Comparison of ENCODE assay signal across 1 cellular context in the genomic region with DNA sequence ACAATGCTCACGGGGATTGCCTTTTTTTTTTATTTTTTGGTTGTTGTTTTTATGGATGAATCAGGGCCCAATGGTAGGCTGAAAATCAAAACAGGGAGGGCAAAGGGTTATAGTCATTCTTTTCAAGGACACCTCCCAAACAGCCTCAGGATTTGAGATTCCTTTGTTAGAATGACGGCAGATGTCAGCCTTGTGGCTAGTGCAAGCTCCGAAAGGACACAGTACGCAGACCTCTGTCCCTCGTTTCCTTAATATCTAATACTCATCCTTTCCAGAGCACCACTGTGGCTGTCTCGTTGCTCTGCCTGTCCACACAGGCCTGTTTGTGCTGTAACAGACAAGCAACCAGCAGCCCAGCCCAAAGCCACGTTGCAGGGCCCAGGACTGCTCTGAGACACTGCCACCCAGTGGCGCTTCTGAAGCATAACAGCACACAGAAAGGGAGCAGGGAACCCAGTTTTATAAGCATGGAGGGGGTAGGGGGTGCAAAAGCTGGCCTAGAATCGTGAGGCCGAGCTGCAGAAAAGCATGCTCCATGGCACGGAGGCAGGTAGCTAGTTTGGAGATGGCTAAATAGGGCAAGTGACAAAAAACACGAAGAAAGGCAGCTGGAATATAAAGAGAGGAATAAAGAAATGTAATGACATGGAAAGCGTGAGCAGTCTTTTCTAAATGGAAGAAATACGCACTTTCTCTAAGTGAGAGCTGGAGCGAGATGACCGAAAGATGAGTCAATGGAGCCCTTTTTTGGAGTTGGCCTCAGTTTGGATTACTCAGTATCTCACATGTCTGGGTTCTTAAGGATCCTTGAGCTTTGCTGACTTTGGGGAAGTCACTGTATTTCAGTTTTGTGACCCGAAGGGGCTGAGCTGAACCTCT.
TF ChIP-seq lines count a peak whose summit lies in the region.

No MANE protein-coding gene starts in this region.

TF ChIP-seq in HepG2, 621 proteins besides CTCF, POLR2A, EP300 and RAD21 (continued from another document and continues in another):
- TF ChIP-seq, protein P1, sequence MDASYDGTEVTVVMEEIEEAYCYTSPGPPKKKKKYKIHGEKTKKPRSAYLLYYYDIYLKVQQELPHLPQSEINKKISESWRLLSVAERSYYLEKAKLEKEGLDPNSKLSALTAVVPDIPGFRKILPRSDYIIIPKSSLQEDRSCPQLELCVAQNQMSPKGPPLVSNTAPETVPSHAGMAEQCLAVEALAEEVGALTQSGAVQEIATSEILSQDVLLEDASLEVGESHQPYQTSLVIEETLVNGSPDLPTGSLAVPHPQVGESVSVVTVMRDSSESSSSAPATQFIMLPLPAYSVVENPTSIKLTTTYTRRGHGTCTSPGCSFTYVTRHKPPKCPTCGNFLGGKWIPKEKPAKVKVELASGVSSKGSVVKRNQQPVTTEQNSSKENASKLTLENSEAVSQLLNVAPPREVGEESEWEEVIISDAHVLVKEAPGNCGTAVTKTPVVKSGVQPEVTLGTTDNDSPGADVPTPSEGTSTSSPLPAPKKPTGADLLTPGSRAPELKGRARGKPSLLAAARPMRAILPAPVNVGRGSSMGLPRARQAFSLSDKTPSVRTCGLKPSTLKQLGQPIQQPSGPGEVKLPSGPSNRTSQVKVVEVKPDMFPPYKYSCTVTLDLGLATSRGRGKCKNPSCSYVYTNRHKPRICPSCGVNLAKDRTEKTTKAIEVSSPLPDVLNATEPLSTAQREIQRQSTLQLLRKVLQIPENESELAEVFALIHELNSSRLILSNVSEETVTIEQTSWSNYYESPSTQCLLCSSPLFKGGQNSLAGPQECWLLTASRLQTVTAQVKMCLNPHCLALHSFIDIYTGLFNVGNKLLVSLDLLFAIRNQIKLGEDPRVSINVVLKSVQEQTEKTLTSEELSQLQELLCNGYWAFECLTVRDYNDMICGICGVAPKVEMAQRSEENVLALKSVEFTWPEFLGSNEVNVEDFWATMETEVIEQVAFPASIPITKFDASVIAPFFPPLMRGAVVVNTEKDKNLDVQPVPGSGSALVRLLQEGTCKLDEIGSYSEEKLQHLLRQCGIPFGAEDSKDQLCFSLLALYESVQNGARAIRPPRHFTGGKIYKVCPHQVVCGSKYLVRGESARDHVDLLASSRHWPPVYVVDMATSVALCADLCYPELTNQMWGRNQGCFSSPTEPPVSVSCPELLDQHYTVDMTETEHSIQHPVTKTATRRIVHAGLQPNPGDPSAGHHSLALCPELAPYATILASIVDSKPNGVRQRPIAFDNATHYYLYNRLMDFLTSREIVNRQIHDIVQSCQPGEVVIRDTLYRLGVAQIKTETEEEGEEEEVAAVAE (CRISPR knock-in tag; IDR thresholded peaks at IDR 0.05; ENCODE audit: borderline replicate concordance), result peak; percentile 38; the same call in 1 of the 2 replicates
- TF ChIP-seq PHF5A (CRISPR knock-in tag; IDR thresholded peaks at IDR 0.05; ENCODE audit: low read depth, unreplicated experiment) (peak; percentile 58), TCF7 (IDR thresholded peaks at IDR 0.05; ENCODE audit: low read depth) (no peak), ZSCAN9 (CRISPR knock-in tag; IDR thresholded peaks at IDR 0.05; ENCODE audit: borderline replicate concordance) (0 out of 2 replicates have a peak, but pooled peaks have one; percentile 41), THAP11 (CRISPR knock-in tag; IDR thresholded peaks at IDR 0.05) (0 out of 2 replicates have a peak, but pooled peaks have one; percentile 35), ZNF331 (CRISPR knock-in tag; IDR thresholded peaks at IDR 0.05) (peak; percentile 97), SMC3 (IDR thresholded peaks at IDR 0.05; ENCODE audit: low read length) (peak; percentile 78), CEBPG (CRISPR knock-in tag; IDR thresholded peaks at IDR 0.05) (peak; percentile 55), SOX6 (IDR thresholded peaks at IDR 0.05) (no peak), SOX6 (CRISPR knock-in tag; IDR thresholded peaks at IDR 0.05) (peak; percentile 44; the same call in 1 of the 2 replicates), SOX13 (IDR thresholded peaks at IDR 0.05) (no peak), SOX13 (CRISPR knock-in tag; conservative IDR thresholded peaks at IDR 0.05 in 1 of 2, IDR thresholded peaks at IDR 0.05 in 1 of 2) (no peak), PHF8 (CRISPR knock-in tag; IDR thresholded peaks at IDR 0.05) (peak; percentile 36; the same call in 1 of the 2 replicates), ZNF614 (CRISPR knock-in tag; IDR thresholded peaks at IDR 0.05; ENCODE audit: borderline replicate concordance) (peak; percentile 60; the same call in 1 of the 2 replicates), NCOA2 (CRISPR knock-in tag; IDR thresholded peaks at IDR 0.05) (0 out of 2 replicates have a peak, but pooled peaks have one; percentile 29), ZSCAN25 (CRISPR knock-in tag; IDR thresholded peaks at IDR 0.05) (peak; percentile 48; the same call in 1 of the 2 replicates), ZNF468 (CRISPR knock-in tag; IDR thresholded peaks at IDR 0.05) (no peak), XRCC5 (optimal IDR thresholded peaks at IDR 0.05; ENCODE audit: low read length) (peak; percentile 77), KDM2A (CRISPR knock-in tag; IDR thresholded peaks at IDR 0.05; ENCODE audit: borderline replicate concordance, low read depth) (peak; percentile 63; the same call in 1 of the 2 replicates), HMG20A (CRISPR knock-in tag; IDR thresholded peaks at IDR 0.05; ENCODE audit: borderline replicate concordance) (peak; percentile 48; the same call in 1 of the 2 replicates), NR2F6 (IDR thresholded peaks at IDR 0.05) (no peak), NR2F6 (CRISPR knock-in tag; IDR thresholded peaks at IDR 0.05) (0 out of 2 replicates have a peak, but pooled peaks have one; percentile 48), ZSCAN31 (CRISPR knock-in tag; IDR thresholded peaks at IDR 0.05; ENCODE audit: low read depth) (0 out of 2 replicates have a peak, but pooled peaks have one; percentile 35)
- TF ChIP-seq, protein P2, sequence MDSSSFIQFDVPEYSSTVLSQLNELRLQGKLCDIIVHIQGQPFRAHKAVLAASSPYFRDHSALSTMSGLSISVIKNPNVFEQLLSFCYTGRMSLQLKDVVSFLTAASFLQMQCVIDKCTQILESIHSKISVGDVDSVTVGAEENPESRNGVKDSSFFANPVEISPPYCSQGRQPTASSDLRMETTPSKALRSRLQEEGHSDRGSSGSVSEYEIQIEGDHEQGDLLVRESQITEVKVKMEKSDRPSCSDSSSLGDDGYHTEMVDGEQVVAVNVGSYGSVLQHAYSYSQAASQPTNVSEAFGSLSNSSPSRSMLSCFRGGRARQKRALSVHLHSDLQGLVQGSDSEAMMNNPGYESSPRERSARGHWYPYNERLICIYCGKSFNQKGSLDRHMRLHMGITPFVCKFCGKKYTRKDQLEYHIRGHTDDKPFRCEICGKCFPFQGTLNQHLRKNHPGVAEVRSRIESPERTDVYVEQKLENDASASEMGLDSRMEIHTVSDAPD (CRISPR knock-in tag; IDR thresholded peaks at IDR 0.05), result no peak
- TF ChIP-seq, protein P3, sequence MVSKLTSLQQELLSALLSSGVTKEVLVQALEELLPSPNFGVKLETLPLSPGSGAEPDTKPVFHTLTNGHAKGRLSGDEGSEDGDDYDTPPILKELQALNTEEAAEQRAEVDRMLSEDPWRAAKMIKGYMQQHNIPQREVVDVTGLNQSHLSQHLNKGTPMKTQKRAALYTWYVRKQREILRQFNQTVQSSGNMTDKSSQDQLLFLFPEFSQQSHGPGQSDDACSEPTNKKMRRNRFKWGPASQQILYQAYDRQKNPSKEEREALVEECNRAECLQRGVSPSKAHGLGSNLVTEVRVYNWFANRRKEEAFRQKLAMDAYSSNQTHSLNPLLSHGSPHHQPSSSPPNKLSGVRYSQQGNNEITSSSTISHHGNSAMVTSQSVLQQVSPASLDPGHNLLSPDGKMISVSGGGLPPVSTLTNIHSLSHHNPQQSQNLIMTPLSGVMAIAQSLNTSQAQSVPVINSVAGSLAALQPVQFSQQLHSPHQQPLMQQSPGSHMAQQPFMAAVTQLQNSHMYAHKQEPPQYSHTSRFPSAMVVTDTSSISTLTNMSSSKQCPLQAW (CRISPR knock-in tag; IDR thresholded peaks at IDR 0.05), result peak; percentile 84
- TF ChIP-seq, protein P4, sequence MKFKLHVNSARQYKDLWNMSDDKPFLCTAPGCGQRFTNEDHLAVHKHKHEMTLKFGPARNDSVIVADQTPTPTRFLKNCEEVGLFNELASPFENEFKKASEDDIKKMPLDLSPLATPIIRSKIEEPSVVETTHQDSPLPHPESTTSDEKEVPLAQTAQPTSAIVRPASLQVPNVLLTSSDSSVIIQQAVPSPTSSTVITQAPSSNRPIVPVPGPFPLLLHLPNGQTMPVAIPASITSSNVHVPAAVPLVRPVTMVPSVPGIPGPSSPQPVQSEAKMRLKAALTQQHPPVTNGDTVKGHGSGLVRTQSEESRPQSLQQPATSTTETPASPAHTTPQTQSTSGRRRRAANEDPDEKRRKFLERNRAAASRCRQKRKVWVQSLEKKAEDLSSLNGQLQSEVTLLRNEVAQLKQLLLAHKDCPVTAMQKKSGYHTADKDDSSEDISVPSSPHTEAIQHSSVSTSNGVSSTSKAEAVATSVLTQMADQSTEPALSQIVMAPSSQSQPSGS (CRISPR knock-in tag; IDR thresholded peaks at IDR 0.05), result 0 out of 2 replicates have a peak, but pooled peaks have one; percentile 27
- TF ChIP-seq, protein P5, sequence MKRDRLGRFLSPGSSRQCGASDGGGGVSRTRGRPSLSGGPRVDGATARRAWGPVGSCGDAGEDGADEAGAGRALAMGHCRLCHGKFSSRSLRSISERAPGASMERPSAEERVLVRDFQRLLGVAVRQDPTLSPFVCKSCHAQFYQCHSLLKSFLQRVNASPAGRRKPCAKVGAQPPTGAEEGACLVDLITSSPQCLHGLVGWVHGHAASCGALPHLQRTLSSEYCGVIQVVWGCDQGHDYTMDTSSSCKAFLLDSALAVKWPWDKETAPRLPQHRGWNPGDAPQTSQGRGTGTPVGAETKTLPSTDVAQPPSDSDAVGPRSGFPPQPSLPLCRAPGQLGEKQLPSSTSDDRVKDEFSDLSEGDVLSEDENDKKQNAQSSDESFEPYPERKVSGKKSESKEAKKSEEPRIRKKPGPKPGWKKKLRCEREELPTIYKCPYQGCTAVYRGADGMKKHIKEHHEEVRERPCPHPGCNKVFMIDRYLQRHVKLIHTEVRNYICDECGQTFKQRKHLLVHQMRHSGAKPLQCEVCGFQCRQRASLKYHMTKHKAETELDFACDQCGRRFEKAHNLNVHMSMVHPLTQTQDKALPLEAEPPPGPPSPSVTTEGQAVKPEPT (CRISPR knock-in tag; IDR thresholded peaks at IDR 0.05; ENCODE audit: low read depth), result peak; percentile 56; the same call in 1 of the 2 replicates
- TF ChIP-seq, protein P6, sequence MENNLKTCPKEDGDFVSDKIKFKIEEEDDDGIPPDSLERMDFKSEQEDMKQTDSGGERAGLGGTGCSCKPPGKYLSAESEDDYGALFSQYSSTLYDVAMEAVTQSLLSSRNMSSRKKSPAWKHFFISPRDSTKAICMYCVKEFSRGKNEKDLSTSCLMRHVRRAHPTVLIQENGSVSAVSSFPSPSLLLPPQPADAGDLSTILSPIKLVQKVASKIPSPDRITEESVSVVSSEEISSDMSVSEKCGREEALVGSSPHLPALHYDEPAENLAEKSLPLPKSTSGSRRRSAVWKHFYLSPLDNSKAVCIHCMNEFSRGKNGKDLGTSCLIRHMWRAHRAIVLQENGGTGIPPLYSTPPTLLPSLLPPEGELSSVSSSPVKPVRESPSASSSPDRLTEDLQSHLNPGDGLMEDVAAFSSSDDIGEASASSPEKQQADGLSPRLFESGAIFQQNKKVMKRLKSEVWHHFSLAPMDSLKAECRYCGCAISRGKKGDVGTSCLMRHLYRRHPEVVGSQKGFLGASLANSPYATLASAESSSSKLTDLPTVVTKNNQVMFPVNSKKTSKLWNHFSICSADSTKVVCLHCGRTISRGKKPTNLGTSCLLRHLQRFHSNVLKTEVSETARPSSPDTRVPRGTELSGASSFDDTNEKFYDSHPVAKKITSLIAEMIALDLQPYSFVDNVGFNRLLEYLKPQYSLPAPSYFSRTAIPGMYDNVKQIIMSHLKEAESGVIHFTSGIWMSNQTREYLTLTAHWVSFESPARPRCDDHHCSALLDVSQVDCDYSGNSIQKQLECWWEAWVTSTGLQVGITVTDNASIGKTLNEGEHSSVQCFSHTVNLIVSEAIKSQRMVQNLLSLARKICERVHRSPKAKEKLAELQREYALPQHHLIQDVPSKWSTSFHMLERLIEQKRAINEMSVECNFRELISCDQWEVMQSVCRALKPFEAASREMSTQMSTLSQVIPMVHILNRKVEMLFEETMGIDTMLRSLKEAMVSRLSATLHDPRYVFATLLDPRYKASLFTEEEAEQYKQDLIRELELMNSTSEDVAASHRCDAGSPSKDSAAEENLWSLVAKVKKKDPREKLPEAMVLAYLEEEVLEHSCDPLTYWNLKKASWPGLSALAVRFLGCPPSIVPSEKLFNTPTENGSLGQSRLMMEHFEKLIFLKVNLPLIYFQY (CRISPR knock-in tag; IDR thresholded peaks at IDR 0.05; ENCODE audit: borderline replicate concordance), result peak; percentile 67; the same call in 1 of the 2 replicates
- TF ChIP-seq, protein P7, sequence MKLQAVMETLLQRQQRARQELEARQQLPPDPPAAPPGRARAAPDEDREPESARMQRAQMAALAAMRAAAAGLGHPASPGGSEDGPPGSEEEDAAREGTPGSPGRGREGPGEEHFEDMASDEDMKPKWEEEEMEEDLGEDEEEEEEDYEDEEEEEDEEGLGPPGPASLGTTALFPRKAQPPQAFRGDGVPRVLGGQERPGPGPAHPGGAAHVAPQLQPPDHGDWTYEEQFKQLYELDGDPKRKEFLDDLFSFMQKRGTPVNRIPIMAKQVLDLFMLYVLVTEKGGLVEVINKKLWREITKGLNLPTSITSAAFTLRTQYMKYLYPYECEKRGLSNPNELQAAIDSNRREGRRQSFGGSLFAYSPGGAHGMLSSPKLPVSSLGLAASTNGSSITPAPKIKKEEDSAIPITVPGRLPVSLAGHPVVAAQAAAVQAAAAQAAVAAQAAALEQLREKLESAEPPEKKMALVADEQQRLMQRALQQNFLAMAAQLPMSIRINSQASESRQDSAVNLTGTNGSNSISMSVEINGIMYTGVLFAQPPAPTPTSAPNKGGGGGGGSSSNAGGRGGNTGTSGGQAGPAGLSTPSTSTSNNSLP (IDR thresholded peaks at IDR 0.05; ENCODE audit: low read depth, low read length), result no peak
- TF ChIP-seq, protein P8, sequence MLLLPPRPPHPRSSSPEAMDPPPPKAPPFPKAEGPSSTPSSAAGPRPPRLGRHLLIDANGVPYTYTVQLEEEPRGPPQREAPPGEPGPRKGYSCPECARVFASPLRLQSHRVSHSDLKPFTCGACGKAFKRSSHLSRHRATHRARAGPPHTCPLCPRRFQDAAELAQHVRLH (CRISPR knock-in tag; IDR thresholded peaks at IDR 0.05; ENCODE audit: borderline replicate concordance, low read depth), result peak; percentile 79; the same call in 1 of the 2 replicates
- TF ChIP-seq, protein P9, sequence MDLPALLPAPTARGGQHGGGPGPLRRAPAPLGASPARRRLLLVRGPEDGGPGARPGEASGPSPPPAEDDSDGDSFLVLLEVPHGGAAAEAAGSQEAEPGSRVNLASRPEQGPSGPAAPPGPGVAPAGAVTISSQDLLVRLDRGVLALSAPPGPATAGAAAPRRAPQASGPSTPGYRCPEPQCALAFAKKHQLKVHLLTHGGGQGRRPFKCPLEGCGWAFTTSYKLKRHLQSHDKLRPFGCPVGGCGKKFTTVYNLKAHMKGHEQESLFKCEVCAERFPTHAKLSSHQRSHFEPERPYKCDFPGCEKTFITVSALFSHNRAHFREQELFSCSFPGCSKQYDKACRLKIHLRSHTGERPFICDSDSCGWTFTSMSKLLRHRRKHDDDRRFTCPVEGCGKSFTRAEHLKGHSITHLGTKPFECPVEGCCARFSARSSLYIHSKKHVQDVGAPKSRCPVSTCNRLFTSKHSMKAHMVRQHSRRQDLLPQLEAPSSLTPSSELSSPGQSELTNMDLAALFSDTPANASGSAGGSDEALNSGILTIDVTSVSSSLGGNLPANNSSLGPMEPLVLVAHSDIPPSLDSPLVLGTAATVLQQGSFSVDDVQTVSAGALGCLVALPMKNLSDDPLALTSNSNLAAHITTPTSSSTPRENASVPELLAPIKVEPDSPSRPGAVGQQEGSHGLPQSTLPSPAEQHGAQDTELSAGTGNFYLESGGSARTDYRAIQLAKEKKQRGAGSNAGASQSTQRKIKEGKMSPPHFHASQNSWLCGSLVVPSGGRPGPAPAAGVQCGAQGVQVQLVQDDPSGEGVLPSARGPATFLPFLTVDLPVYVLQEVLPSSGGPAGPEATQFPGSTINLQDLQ (CRISPR knock-in tag; IDR thresholded peaks at IDR 0.05), result no peak
